In genomic region chr19:47239152-47239551, GRCh38 we compare ENCODE assay signal across 10 cellular contexts. TPM values are rescaled to one million over a fixed set of nuclear protein-coding genes. Genes with fewer than 3 reads are reported as not detected.
DNase-seq lines count a peak whose midpoint lies in the region; TF ChIP-seq lines count a peak whose summit lies in the region.
"Had no signal": no experiment of that assay in that cellular context is flagged by ENCODE, and none has a peak within 500 bp of the region (broad histone marks: within the 10 kb centered on the region; RNA-seq: fewer than 3 reads in every experiment).

No MANE protein-coding gene starts in this region.

- H3K9me3 Mint-ChIP-seq in activated naive CD4-positive, alpha-beta T cell treated with anti-CD3 and anti-CD28 coated beads for 36 hours: no peaks in the 10 kb centered on the region
- H3K9me3 Mint-ChIP-seq in activated naive CD8-positive, alpha-beta T cell (ENCODE audit: low read depth): no peaks in the 10 kb centered on the region

- no peaks in the 10 kb centered on the region for H3K36me3 ChIP-seq in tibial artery
- H3K36me3 ChIP-seq: SJSA1 had no signal

- no peak overlapping the region for H3K27ac Mint-ChIP-seq in activated naive CD4-positive, alpha-beta T cell treated with anti-CD3 and anti-CD28 coated beads for 36 hours
- peak overlapping the region; percentile 46 for H3K27ac Mint-ChIP-seq in activated naive CD8-positive, alpha-beta T cell

- H3K4me1 Mint-ChIP-seq in activated naive CD4-positive, alpha-beta T cell treated with anti-CD3 and anti-CD28 coated beads for 36 hours (ENCODE audit: low read depth): peaks cover 25% of the 10 kb centered on the region
- peaks cover 27% of the 10 kb centered on the region for H3K4me1 Mint-ChIP-seq in activated naive CD8-positive, alpha-beta T cell (ENCODE audit: low read depth)

- peaks cover 4% of the 10 kb centered on the region for H3K36me3 Mint-ChIP-seq in activated naive CD4-positive, alpha-beta T cell treated with anti-CD3 and anti-CD28 coated beads for 36 hours (ENCODE audit: low read depth)
- H3K36me3 Mint-ChIP-seq in activated naive CD8-positive, alpha-beta T cell: no peaks in the 10 kb centered on the region

- H3K4me1 ChIP-seq in tibial artery: peaks cover 0 to 42% (median 35%) of the 10 kb centered on the region in 4 donors

- no peak for TF ChIP-seq CTCF in tibial artery (IDR thresholded peaks at IDR 0.05)

- no peaks in the 10 kb centered on the region for H3K27me3 Mint-ChIP-seq in activated naive CD4-positive, alpha-beta T cell treated with anti-CD3 and anti-CD28 coated beads for 36 hours (ENCODE audit: low read depth)
- no peaks in the 10 kb centered on the region for H3K27me3 Mint-ChIP-seq in activated naive CD8-positive, alpha-beta T cell

- peak overlapping the region; percentile 31 to 38 for H3K4me3 ChIP-seq in tibial artery
- H3K4me3 ChIP-seq: SJSA1 had no signal

- no peaks in the 10 kb centered on the region for H3K9me3 ChIP-seq in tibial artery
- H3K9me3 ChIP-seq: SJSA1 had no signal

- H3K4me3 Mint-ChIP-seq in activated naive CD4-positive, alpha-beta T cell treated with anti-CD3 and anti-CD28 coated beads for 36 hours: peak overlapping the region; percentile 33
- peak overlapping the region; percentile 80 for H3K4me3 Mint-ChIP-seq in activated naive CD8-positive, alpha-beta T cell

- CTCF ChIA-PET in activated naive CD4-positive, alpha-beta T cell treated with anti-CD3 and anti-CD28 coated beads for 36 hours (lab: Charles Lee): interaction anchor here (0.6 to 1.0 kb wide), 3 partner anchors 27 to 110 kb away, joined by 3 to 4 read pairs (median 4); partner anchors contain the start of gene DHX34

- no peaks in the 10 kb centered on the region for H3K27me3 ChIP-seq in layer of hippocampus (ENCODE audit: control insufficient read depth, insufficient read depth, low read length)
- no peaks in the 10 kb centered on the region for H3K27me3 ChIP-seq in tibial artery

- intact Hi-C loops in activated naive CD4-positive, alpha-beta T cell treated with anti-CD3 and anti-CD28 coated beads for 36 hours (cut with micrococcal nuclease): no loop called here
- intact Hi-C loops in tibial artery (cut with DNase I; ENCODE audit: low total_unique reads) (no loop called here), posterior vena cava (cut with DNase I) (no loop called here)

- no peak for DNase-seq in activated naive CD4-positive, alpha-beta T cell treated with anti-CD3 and anti-CD28 coated beads for 36 hours
- no peak for DNase-seq in activated naive CD4-positive, alpha-beta T cell (lab: John Stamatoyannopoulos, UW)
- no peak for DNase-seq in tibial artery
- no peak for DNase-seq in ecto neural progenitor cell (ENCODE audit: low spot score)
- no peak for DNase-seq in posterior vena cava (ENCODE audit: low spot score)
- no peak for DNase-seq in AG08396 (ENCODE audit: low spot score)
- DNase-seq: DMS153 had no signal

- H3K27ac ChIP-seq in layer of hippocampus (ENCODE audit: low read depth, low read length): peak overlapping the region; percentile 30
- no peak overlapping the region for H3K27ac ChIP-seq in tibial artery
- H3K27ac ChIP-seq: SJSA1 had no signal

RNA-seq across cellular contexts. Expression of gene BBC3, which starts 8.2 kb away (rescaled TPM):
- 10 to 100 TPM; 55.9 to 59.5 TPM for total RNA-seq in activated naive CD4-positive, alpha-beta T cell treated with anti-CD3 and anti-CD28 coated beads for 36 hours
- total RNA-seq in posterior vena cava: 1 to 10 TPM; 3.7 to 4.2 TPM

RNA-seq across cellular contexts. Expression of gene CCDC9, which starts 17.2 kb away (rescaled TPM):
- 10 to 100 TPM; 43.6 to 47.7 TPM for total RNA-seq in activated naive CD4-positive, alpha-beta T cell treated with anti-CD3 and anti-CD28 coated beads for 36 hours
- 10 to 100 TPM; 31.6 to 33.5 TPM for total RNA-seq in posterior vena cava

RNA-seq across cellular contexts. Expression of gene INAFM1, which starts 35.5 kb away (rescaled TPM):
- 10 to 100 TPM; 18.7 to 19.9 TPM for total RNA-seq in activated naive CD4-positive, alpha-beta T cell treated with anti-CD3 and anti-CD28 coated beads for 36 hours
- total RNA-seq in posterior vena cava: 10 to 100 TPM; 28.2 to 38.6 TPM

Comparison
In these comparisons a context has a peak if more than half of its experiments do, and no peak if none do; other contexts are left out.
1. RNA of gene BBC3, which starts 8.2 kb away (total RNA-seq): 55.9 to 59.5 TPM in activated naive CD4-positive, alpha-beta T cell treated with anti-CD3 and anti-CD28 coated beads for 36 hours; 3.7 to 4.2 TPM in posterior vena cava; every median in the first group is over 10 times any median in the second.